Comparison of ENCODE assay signal across 25 cellular contexts in genomic region chr6:68709882-68710281, GRCh38.
A peak's percentile ranks its signal among the peaks of the same experiment; 100 is the strongest.
DNase-seq lines count a peak whose midpoint lies in the region; ATAC-seq and TF ChIP-seq lines count a peak whose summit lies in the region.
"Had no signal": no experiment of that assay in that cellular context is flagged by ENCODE, and none has a peak within 500 bp of the region (broad histone marks: within the 10 kb centered on the region; RNA-seq: fewer than 3 reads in every experiment).

No MANE protein-coding gene starts in this region.

- H3K27ac ChIP-seq in left ventricle myocardium inferior (replicated peaks): peak overlapping the region; percentile 7
- H3K27ac ChIP-seq in cingulate gyrus (ENCODE audit: low read depth, low read length): peak overlapping the region; percentile 25
- no peak overlapping the region for H3K27ac ChIP-seq in tibial artery
- H3K27ac ChIP-seq: Peyer's patch had no signal

- H3K27ac Mint-ChIP-seq in stimulated activated memory B cell treated with anti-CD40 and anti-IgM and Interleukin-4, amounts not matched to agents 10 μg/mL and 1 μg/mL and 100 μg/mL, for 72 hours: no peak overlapping the region

- no peaks in the 10 kb centered on the region for H3K27me3 ChIP-seq in left ventricle myocardium inferior (ENCODE audit: low read depth)
- no peaks in the 10 kb centered on the region for H3K27me3 ChIP-seq in tibial artery
- H3K27me3 ChIP-seq: Peyer's patch had no signal

- H3K4me3 ChIP-seq in left ventricle myocardium inferior: peak overlapping the region; percentile 4
- H3K4me3 ChIP-seq in tibial artery: no peak overlapping the region
- H3K4me3 ChIP-seq: GM12878, Peyer's patch had no signal

- intact Hi-C loops in left ventricle myocardium inferior (cut with micrococcal nuclease) (no loop called here), left ventricle myocardium superior (cut with micrococcal nuclease) (no loop called here), tibial artery (cut with DNase I; ENCODE audit: low total_unique reads) (no loop called here)

- no peaks in the 10 kb centered on the region for H3K4me1 Mint-ChIP-seq in stimulated activated memory B cell treated with anti-CD40 and anti-IgM and Interleukin-4, amounts not matched to agents 10 μg/mL and 1 μg/mL and 100 μg/mL, for 72 hours

- TF ChIP-seq CTCF in left ventricle myocardium inferior (IDR thresholded peaks at IDR 0.05; ENCODE audit: borderline replicate concordance) (no peak), tibial artery (IDR thresholded peaks at IDR 0.05) (no peak)

- no peaks in the 10 kb centered on the region for H3K4me1 ChIP-seq in left ventricle myocardium inferior
- H3K4me1 ChIP-seq in tibial artery: no peaks in the 10 kb centered on the region
- H3K4me1 ChIP-seq: Peyer's patch had no signal

- H3K4me3 Mint-ChIP-seq in stimulated activated memory B cell treated with anti-CD40 and anti-IgM and Interleukin-4, amounts not matched to agents 10 μg/mL and 1 μg/mL and 100 μg/mL, for 72 hours: no peak overlapping the region

- H3K36me3 Mint-ChIP-seq in stimulated activated memory B cell treated with anti-CD40 and anti-IgM and Interleukin-4, amounts not matched to agents 10 μg/mL and 1 μg/mL and 100 μg/mL, for 72 hours: no peaks in the 10 kb centered on the region

- H3K36me3 ChIP-seq in left ventricle myocardium inferior (no peaks in the 10 kb centered on the region), tibial artery (no peaks in the 10 kb centered on the region)
- H3K36me3 ChIP-seq: Peyer's patch had no signal

- no peaks in the 10 kb centered on the region for H3K27me3 Mint-ChIP-seq in stimulated activated memory B cell treated with anti-CD40 and anti-IgM and Interleukin-4, amounts not matched to agents 10 μg/mL and 1 μg/mL and 100 μg/mL, for 72 hours

- ATAC-seq in left ventricle myocardium superior (no peak), GM21423 (IDR thresholded peaks at IDR 0.05; ENCODE audit: unreplicated experiment) (no peak)
- ATAC-seq in stimulated activated memory B cell treated with anti-CD40 and anti-IgM and Interleukin-4, amounts not matched to agents 10 μg/mL and 1 μg/mL and 100 μg/mL, for 72 hours: peak; percentile 54
- ATAC-seq: GM12878, HepG2 had no signal

- H3K9me3 ChIP-seq in left ventricle myocardium inferior (replicated peaks) (no peaks in the 10 kb centered on the region), tibial artery (no peaks in the 10 kb centered on the region)
- H3K9me3 ChIP-seq: Peyer's patch, SK-N-SH had no signal

- no peaks in the 10 kb centered on the region for H3K9me3 Mint-ChIP-seq in stimulated activated memory B cell treated with anti-CD40 and anti-IgM and Interleukin-4, amounts not matched to agents 10 μg/mL and 1 μg/mL and 100 μg/mL, for 72 hours

- DNase-seq in left ventricle myocardium inferior: no peak
- DNase-seq in left ventricle myocardium superior: no peak
- DNase-seq in nucleus accumbens (lab: John Stamatoyannopoulos, UW): no peak
- DNase-seq in NOMO-1 treated with DMSO at 0.1 percent for 48 hours (lab: John Stamatoyannopoulos, UW; ENCODE audit: unreplicated experiment): no peak
- no peak for DNase-seq in tibial artery
- DNase-seq: 8988T, Calu3, Kasumi-1, NCI-H1092 treated with DMSO at 0.1 percent for 48 hours, NCI-H1436, NCI-H187, NCI-H2081 treated with DMSO at 0.1 percent for 48 hours, NCI-H2171, NCI-H226, NCI-H510A, NCI-H69, OCI-M1, Peyer's patch, SHP77 treated with DMSO at 0.1 percent for 48 hours, SK-N-SH had no signal

Comparison
In these comparisons a context has a peak if more than half of its experiments do, and no peak if none do; other contexts are left out.
1. H3K27ac ChIP-seq: peak in left ventricle myocardium inferior (single experiment) and cingulate gyrus (single experiment); none in tibial artery (0 of 2).